8 cellular contexts compared by ENCODE assay signal in genomic region chr7:149625339-149625946, GRCh38.
DNase-seq lines count a peak whose midpoint lies in the region; ATAC-seq and TF ChIP-seq lines count a peak whose summit lies in the region.

No MANE protein-coding gene starts in this region.

- no peak overlapping the region for H2BK120ac ChIP-seq in trophoblast cell (ENCODE audit: insufficient read depth, low read length, poor library complexity)

- peaks cover 2% of the 10 kb centered on the region for H3K27me3 ChIP-seq in DND-41 (ENCODE audit: insufficient read depth, low read length, poor library complexity)
- peaks cover 5% of the 10 kb centered on the region; the same call in 1 of the 2 replicates for H3K27me3 ChIP-seq in SJCRH30
- H3K27me3 ChIP-seq in heart left ventricle: no peaks in the 10 kb centered on the region
- no peaks in the 10 kb centered on the region for H3K27me3 ChIP-seq in trophoblast cell (ENCODE audit: insufficient read depth, low read length)
- no peaks in the 10 kb centered on the region for H3K27me3 ChIP-seq in uterus

- H3K4me2 ChIP-seq in DND-41 (ENCODE audit: insufficient read depth, low read length) (peak overlapping the region; percentile 85), trophoblast cell (ENCODE audit: low read length) (no peak overlapping the region)

- no peak overlapping the region for H3K14ac ChIP-seq in trophoblast cell (ENCODE audit: low read length)

- H3K4me3 Mint-ChIP-seq in activated naive CD8-positive, alpha-beta T cell: peak overlapping the region; percentile 90

- H3K9me3 ChIP-seq in DND-41 (ENCODE audit: insufficient read depth, low read length, severe bottlenecking) (no peaks in the 10 kb centered on the region), SJCRH30 (replicated peaks) (no peaks in the 10 kb centered on the region), heart left ventricle (no peaks in the 10 kb centered on the region), trophoblast cell (ENCODE audit: insufficient read depth, low read depth, low read length) (no peaks in the 10 kb centered on the region), uterus (no peaks in the 10 kb centered on the region)

- H3K4me3 ChIP-seq in DND-41 (ENCODE audit: low read depth in 1 of 2, low read length in 2 of 2): peak overlapping the region; percentile 79 to 91; a peak in 3 of 4 replicates
- peak overlapping the region; percentile 97 for H3K4me3 ChIP-seq in SJCRH30
- H3K4me3 ChIP-seq in heart left ventricle: peak overlapping the region in 11 of 12 donors; percentile 79 to 100 (median 97)
- H3K4me3 ChIP-seq in trophoblast cell (ENCODE audit: low read depth, low read length): no peak overlapping the region
- H3K4me3 ChIP-seq in uterus: peak overlapping the region; percentile 42 to 78

- peaks cover 6% of the 10 kb centered on the region for H3K79me1 ChIP-seq in trophoblast cell (ENCODE audit: low read length)

- H2BK12ac ChIP-seq in trophoblast cell (ENCODE audit: low read length): no peak overlapping the region

- H4K12ac ChIP-seq in trophoblast cell (ENCODE audit: low read depth, low read length): peak overlapping the region; percentile 16

- TF ChIP-seq CTCF in DND-41 (IDR thresholded peaks at IDR 0.05; ENCODE audit: borderline replicate concordance, extremely low read depth, low read length, poor library complexity, severe bottlenecking) (no peak), heart left ventricle (IDR thresholded peaks at IDR 0.05) (peak; percentile 38 to 82 (median 68)), uterus (IDR thresholded peaks at IDR 0.05) (peak; percentile 4 to 57 (median 18))

- peaks cover 4% of the 10 kb centered on the region for H3K36me3 Mint-ChIP-seq in activated naive CD8-positive, alpha-beta T cell

- H3K27ac Mint-ChIP-seq in activated naive CD8-positive, alpha-beta T cell: peak overlapping the region; percentile 61

- intact Hi-C loops in heart left ventricle (cut with DNase I): loop anchor here in 3 of 10 donors (5.0 to 10.0 kb wide), 4 partner anchors 89 to 361 kb away; partner anchors contain the start of genes ZNF746 (in 2 of the 3) and ZNF783 (in 1 of the 3)
- intact Hi-C loops in uterus (cut with DNase I; ENCODE audit: low total_unique reads): no loop called here

- H3K4ac ChIP-seq in trophoblast cell (ENCODE audit: low read depth, low read length): no peak overlapping the region

- H4K20me1 ChIP-seq in DND-41 (ENCODE audit: insufficient read depth, low read length): peaks cover 35% of the 10 kb centered on the region

- no peak overlapping the region for H4K91ac ChIP-seq in trophoblast cell (ENCODE audit: low read depth, low read length)

- H2AK5ac ChIP-seq in trophoblast cell (ENCODE audit: low read length): no peak overlapping the region

- WGBS in heart left ventricle, 4 donors: 31 to 54% (median 36%) methylated on average over 17 of the region's 17 CpGs
- WGBS in trophoblast cell (ENCODE audit: extremely low coverage, insufficient coverage, insufficient read length): no CpG with 5 or more reads among the region's 17 CpGs

- H3K18ac ChIP-seq in trophoblast cell (ENCODE audit: low read length): no peak overlapping the region

- H3K27ac ChIP-seq in DND-41 (ENCODE audit: low read length): peak overlapping the region; percentile 72; the same call in 1 of the 2 replicates
- H3K27ac ChIP-seq in SJCRH30: peak overlapping the region; percentile 68
- peak overlapping the region in 10 of 12 donors; percentile 85 to 91 (median 90) for H3K27ac ChIP-seq in heart left ventricle
- H3K27ac ChIP-seq in trophoblast cell (ENCODE audit: low read depth, low read length): no peak overlapping the region
- peak overlapping the region; percentile 84 to 87 for H3K27ac ChIP-seq in uterus

- TF ChIP-seq POLR2A in heart left ventricle (IDR thresholded peaks at IDR 0.05) (no peak), uterus (IDR thresholded peaks at IDR 0.05) (no peak)

- no peaks in the 10 kb centered on the region for H3K27me3 Mint-ChIP-seq in activated naive CD8-positive, alpha-beta T cell

- H3K79me2 ChIP-seq in DND-41 (ENCODE audit: insufficient read depth, low read length): peaks cover 36% of the 10 kb centered on the region
- peaks cover 16% of the 10 kb centered on the region for H3K79me2 ChIP-seq in trophoblast cell (ENCODE audit: control insufficient read depth, insufficient read depth, low read length, poor library complexity)

- H3K36me3 ChIP-seq in DND-41 (ENCODE audit: insufficient read depth, low read length): peaks cover 24% of the 10 kb centered on the region
- H3K36me3 ChIP-seq in SJCRH30: peaks cover 4% of the 10 kb centered on the region
- H3K36me3 ChIP-seq in heart left ventricle: peaks cover 0 to 10% (median 7%) of the 10 kb centered on the region in 9 donors
- H3K36me3 ChIP-seq in trophoblast cell (ENCODE audit: control insufficient read depth in 1 of 2, insufficient read depth in 2 of 2, low read length in 2 of 2): peaks cover 11 to 12% of the 10 kb centered on the region in 2 experiments
- H3K36me3 ChIP-seq in uterus: no peaks in the 10 kb centered on the region

- H3K9ac ChIP-seq in DND-41 (ENCODE audit: low read depth, low read length) (peak overlapping the region; percentile 88), trophoblast cell (ENCODE audit: low read length) (no peak overlapping the region)

- peak overlapping the region; percentile 42 for H4K8ac ChIP-seq in trophoblast cell (ENCODE audit: low read depth, low read length)

- ATAC-seq in DND-41 (ENCODE audit: insufficient read depth, low read depth) (no peak), HG03159 (IDR thresholded peaks at IDR 0.05; ENCODE audit: unreplicated experiment) (peak; percentile 22), heart left ventricle (peak in 2 of 4 donors; percentile 29 to 56)

- peaks cover 39% of the 10 kb centered on the region for H3K4me1 Mint-ChIP-seq in activated naive CD8-positive, alpha-beta T cell (ENCODE audit: low read depth)

- peak overlapping the region; percentile 100 for H2AFZ ChIP-seq in DND-41 (ENCODE audit: low read depth, low read length)
- H2AFZ ChIP-seq in trophoblast cell (ENCODE audit: insufficient read depth, low read length, poor library complexity): peak overlapping the region; percentile 45

- H2BK5ac ChIP-seq in trophoblast cell (ENCODE audit: low read depth, low read length, poor library complexity): no peak overlapping the region

- H3K4me1 ChIP-seq in DND-41 (ENCODE audit: insufficient read depth, low read length): peaks cover 30% of the 10 kb centered on the region
- H3K4me1 ChIP-seq in SJCRH30: peaks cover 3% of the 10 kb centered on the region; the same call in 1 of the 2 replicates
- peaks cover 0 to 30% (median 21%) of the 10 kb centered on the region in 12 donors for H3K4me1 ChIP-seq in heart left ventricle
- H3K4me1 ChIP-seq in trophoblast cell (ENCODE audit: control insufficient read depth in 1 of 2, insufficient read depth in 2 of 2, low read length in 2 of 2): peaks cover 2 to 7% of the 10 kb centered on the region in 2 experiments
- H3K4me1 ChIP-seq in uterus: peaks cover 10% of the 10 kb centered on the region in 2 donors

- DNase-seq in DND-41: peak; percentile 22
- peak; percentile 67 to 84 for DNase-seq in SJCRH30
- DNase-seq in heart left ventricle: peak; percentile 39 to 76 (median 58)
- DNase-seq in trophoblast cell: peak in 1 of 2 donors; percentile 56
- peak; percentile 43 to 63 for DNase-seq in uterus
- DNase-seq in dedifferentiated amniotic fluid mesenchymal stem cell (ENCODE audit: extremely low spot score): no peak

- H3K9me3 Mint-ChIP-seq in activated naive CD8-positive, alpha-beta T cell (ENCODE audit: low read depth): no peaks in the 10 kb centered on the region

- H3K23ac ChIP-seq in trophoblast cell (ENCODE audit: low read length): no peak overlapping the region
